ENCODE assay signal across 8 cellular contexts in genomic region chr7:111098011-111098925, GRCh38. TPM values are rescaled to one million over a fixed set of nuclear protein-coding genes. Genes with fewer than 3 reads are reported as not detected.
DNase-seq lines count a peak whose midpoint lies in the region; ATAC-seq, FAIRE-seq and TF ChIP-seq lines count a peak whose summit lies in the region.

No MANE protein-coding gene starts in this region.

- H3K4me3 ChIP-seq in DND-41 (ENCODE audit: low read depth in 1 of 2, low read length in 2 of 2) (no peak overlapping the region), astrocyte (ENCODE audit: insufficient read depth, low read depth, low read length) (no peak overlapping the region), kidney (ENCODE audit: low read length in 2 of 2) (no peak overlapping the region)

- H3K9ac ChIP-seq in DND-41 (ENCODE audit: low read depth, low read length): no peak overlapping the region
- no peak overlapping the region for H3K9ac ChIP-seq in astrocyte (ENCODE audit: low read length)
- no peak overlapping the region for H3K9ac ChIP-seq in kidney (ENCODE audit: low read length in 2 of 2)

- H3K4me2 ChIP-seq in DND-41 (ENCODE audit: insufficient read depth, low read length) (no peak overlapping the region), astrocyte (ENCODE audit: low read length) (peak overlapping the region; percentile 7)

- no peak overlapping the region for H3K27ac ChIP-seq in DND-41 (ENCODE audit: low read length)
- H3K27ac ChIP-seq in astrocyte (ENCODE audit: low read depth, low read length): no peak overlapping the region
- no peak overlapping the region for H3K27ac ChIP-seq in kidney (ENCODE audit: low read depth in 2 of 2, low read length in 2 of 2)

- ATAC-seq in DND-41 (ENCODE audit: insufficient read depth, low read depth) (peak; percentile 74), GM19468 (IDR thresholded peaks at IDR 0.05; ENCODE audit: extremely low read depth, unreplicated experiment) (peak; percentile 60), HG03565 (IDR thresholded peaks at IDR 0.05; ENCODE audit: unreplicated experiment) (peak; percentile 77)

- H3K9me3 Mint-ChIP-seq in astrocyte (ENCODE audit: unreplicated experiment): no peaks in the 10 kb centered on the region

- intact Hi-C loops in kidney (cut with DNase I): no loop called here

- H3K27me3 ChIP-seq in DND-41 (ENCODE audit: insufficient read depth, low read length, poor library complexity): no peaks in the 10 kb centered on the region
- no peaks in the 10 kb centered on the region for H3K27me3 ChIP-seq in astrocyte (ENCODE audit: insufficient read depth, low read length)

- peak; percentile 84 for TF ChIP-seq CTCF in DND-41 (IDR thresholded peaks at IDR 0.05; ENCODE audit: borderline replicate concordance, extremely low read depth, low read length, poor library complexity, severe bottlenecking)
- peak; percentile 71 for TF ChIP-seq CTCF in astrocyte (IDR thresholded peaks at IDR 0.05; ENCODE audit: insufficient read depth, low read depth, low read length)
- TF ChIP-seq CTCF in kidney (IDR thresholded peaks at IDR 0.05; ENCODE audit: borderline replicate concordance, extremely low read depth, insufficient read depth): peak; percentile 56

- DNase-seq in DND-41 (peak; percentile 58), SK-N-DZ (ENCODE audit: low spot score) (peak; percentile 66), astrocyte (ENCODE audit: low read depth) (no peak), kidney (no peak), epidermal melanocyte (ENCODE audit: insufficient read length, low spot score) (no peak)
- peak; percentile 51 for DNase-seq in stimulated activated naive CD4-positive, alpha-beta T cell treated with Interleukin-2 at 50 U/mL for 16 hours (lab: John Stamatoyannopoulos, UW)

- H3K4me1 Mint-ChIP-seq in astrocyte (ENCODE audit: low read depth, unreplicated experiment): peaks cover 15% of the 10 kb centered on the region

- H3K4me1 ChIP-seq in DND-41 (ENCODE audit: insufficient read depth, low read length): no peaks in the 10 kb centered on the region
- H3K4me1 ChIP-seq in astrocyte (ENCODE audit: insufficient read depth, low read length): no peaks in the 10 kb centered on the region
- no peaks in the 10 kb centered on the region for H3K4me1 ChIP-seq in kidney (ENCODE audit: control insufficient read depth in 1 of 2, insufficient read depth in 1 of 2, low read depth in 1 of 2, low read length in 2 of 2)

- no peak overlapping the region for H3K4me3 Mint-ChIP-seq in astrocyte (ENCODE audit: unreplicated experiment)

- H3K36me3 ChIP-seq in DND-41 (ENCODE audit: insufficient read depth, low read length) (no peaks in the 10 kb centered on the region), astrocyte (ENCODE audit: insufficient read depth, low read length) (no peaks in the 10 kb centered on the region), kidney (ENCODE audit: control insufficient read depth in 1 of 2, insufficient read depth in 2 of 2, low read length in 2 of 2) (no peaks in the 10 kb centered on the region)

- H3K27ac Mint-ChIP-seq in astrocyte (ENCODE audit: unreplicated experiment): no peak overlapping the region

- H2AFZ ChIP-seq in DND-41 (ENCODE audit: low read depth, low read length): no peak overlapping the region
- no peak overlapping the region for H2AFZ ChIP-seq in astrocyte (ENCODE audit: low read depth, low read length)

- H3K27me3 Mint-ChIP-seq in astrocyte (ENCODE audit: low read depth, unreplicated experiment): no peaks in the 10 kb centered on the region

- no peaks in the 10 kb centered on the region for H3K36me3 Mint-ChIP-seq in astrocyte (ENCODE audit: low read depth, unreplicated experiment)

- H4K20me1 ChIP-seq in DND-41 (ENCODE audit: insufficient read depth, low read length) (no peaks in the 10 kb centered on the region), astrocyte (ENCODE audit: insufficient read depth, low read length) (no peaks in the 10 kb centered on the region)

- H3K79me2 ChIP-seq in DND-41 (ENCODE audit: insufficient read depth, low read length) (no peaks in the 10 kb centered on the region), astrocyte (ENCODE audit: insufficient read depth, low read length) (no peaks in the 10 kb centered on the region)

- FAIRE-seq in astrocyte (lab: Jason Lieb, UNC) (no peak), kidney (lab: Jason Lieb, UNC) (peak; percentile 23)

- H3K9me3 ChIP-seq in DND-41 (ENCODE audit: insufficient read depth, low read length, severe bottlenecking) (no peaks in the 10 kb centered on the region), astrocyte (ENCODE audit: insufficient read depth, low read depth, low read length) (no peaks in the 10 kb centered on the region), kidney (ENCODE audit: control insufficient read depth in 1 of 2, low read length in 2 of 2) (no peaks in the 10 kb centered on the region)

RNA-seq across cellular contexts. Expression of gene LRRN3, which starts 7.3 kb away (rescaled TPM):
- polyA plus RNA-seq in SK-N-DZ (2014; cell fraction: cytosol; rRNA removed): 152 and 177 TPM in 2 replicates
- polyA plus RNA-seq in SK-N-DZ (2014; cell fraction: nucleus; rRNA removed): 77.9 and 99.7 TPM in 2 replicates
- total RNA-seq in astrocyte (1.8 and 2.2 TPM in 2 replicates), kidney (1.1 TPM)
- polyA plus RNA-seq in kidney (ENCODE audit: insufficient read depth, low read depth, low replicate concordance): 0.54 TPM

Comparison
In these comparisons a context has a peak if more than half of its experiments do, and no peak if none do; other contexts are left out.
1. DNase-seq: peak in DND-41 (single experiment), SK-N-DZ (single experiment) and stimulated activated naive CD4-positive, alpha-beta T cell treated with Interleukin-2 at 50 U/mL for 16 hours (single experiment); none in astrocyte (single experiment), kidney (single experiment) and epidermal melanocyte (single experiment).
2. Peak in every context shown above with its lines, with median percentiles within 50 percentile points of each other: ATAC-seq and CTCF ChIP-seq.